1 cellular context compared by ENCODE assay signal in the genomic region with DNA sequence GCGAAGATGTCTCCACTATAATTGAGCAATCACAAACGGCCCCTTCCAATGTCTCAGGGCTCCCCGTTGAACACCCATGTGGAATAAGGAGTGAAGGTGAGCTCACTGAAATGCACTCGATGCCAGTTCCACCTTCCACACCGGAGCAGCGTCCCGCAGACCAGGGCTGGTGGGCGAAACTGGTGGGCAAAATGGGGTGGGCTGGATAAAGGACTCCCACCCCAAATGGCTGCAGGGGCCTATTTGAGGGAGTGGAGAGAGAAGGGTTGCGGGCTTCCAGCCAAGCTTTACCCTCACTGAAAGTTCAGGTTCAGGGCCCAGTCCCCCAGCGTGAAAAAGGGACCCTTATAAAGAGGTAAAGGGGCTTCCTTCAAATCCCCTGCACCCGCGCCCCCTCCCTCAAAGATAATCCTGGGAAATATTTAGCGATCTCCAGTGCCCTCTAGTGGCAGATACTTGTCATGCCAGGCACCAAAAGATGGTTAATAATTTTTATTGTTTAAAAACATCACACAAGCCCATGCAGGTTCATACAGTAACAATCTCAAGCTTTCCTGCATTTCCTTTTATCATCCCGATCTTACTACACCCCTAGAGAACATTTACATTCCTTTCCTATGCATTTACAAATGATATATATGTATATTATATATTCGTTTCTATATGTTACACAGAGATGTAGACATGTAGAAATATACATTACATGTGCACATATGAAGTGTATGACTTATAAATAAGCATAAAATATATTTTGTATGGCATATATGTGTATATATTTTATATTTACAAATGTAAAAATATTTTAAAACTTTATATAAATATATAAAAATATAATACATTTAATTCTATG.
TF ChIP-seq lines count a peak whose summit lies in the region.

No MANE protein-coding gene starts in this region.

TF ChIP-seq in SK-N-SH, 30 proteins besides CTCF, POLR2A, EP300 and RAD21 (continued from another document):
- TF ChIP-seq, protein P1, sequence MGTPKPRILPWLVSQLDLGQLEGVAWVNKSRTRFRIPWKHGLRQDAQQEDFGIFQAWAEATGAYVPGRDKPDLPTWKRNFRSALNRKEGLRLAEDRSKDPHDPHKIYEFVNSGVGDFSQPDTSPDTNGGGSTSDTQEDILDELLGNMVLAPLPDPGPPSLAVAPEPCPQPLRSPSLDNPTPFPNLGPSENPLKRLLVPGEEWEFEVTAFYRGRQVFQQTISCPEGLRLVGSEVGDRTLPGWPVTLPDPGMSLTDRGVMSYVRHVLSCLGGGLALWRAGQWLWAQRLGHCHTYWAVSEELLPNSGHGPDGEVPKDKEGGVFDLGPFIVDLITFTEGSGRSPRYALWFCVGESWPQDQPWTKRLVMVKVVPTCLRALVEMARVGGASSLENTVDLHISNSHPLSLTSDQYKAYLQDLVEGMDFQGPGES (IDR thresholded peaks at IDR 0.05; ENCODE audit: low read depth, low read length), result no peak
- no peak for TF ChIP-seq POLR2AphosphoS5 (IDR thresholded peaks at IDR 0.05; ENCODE audit: low read depth, low read length)
- no peak for TF ChIP-seq ELF1 (IDR thresholded peaks at IDR 0.05)
- TF ChIP-seq JUND (IDR thresholded peaks at IDR 0.05), result no peak
- TF ChIP-seq, protein P2, sequence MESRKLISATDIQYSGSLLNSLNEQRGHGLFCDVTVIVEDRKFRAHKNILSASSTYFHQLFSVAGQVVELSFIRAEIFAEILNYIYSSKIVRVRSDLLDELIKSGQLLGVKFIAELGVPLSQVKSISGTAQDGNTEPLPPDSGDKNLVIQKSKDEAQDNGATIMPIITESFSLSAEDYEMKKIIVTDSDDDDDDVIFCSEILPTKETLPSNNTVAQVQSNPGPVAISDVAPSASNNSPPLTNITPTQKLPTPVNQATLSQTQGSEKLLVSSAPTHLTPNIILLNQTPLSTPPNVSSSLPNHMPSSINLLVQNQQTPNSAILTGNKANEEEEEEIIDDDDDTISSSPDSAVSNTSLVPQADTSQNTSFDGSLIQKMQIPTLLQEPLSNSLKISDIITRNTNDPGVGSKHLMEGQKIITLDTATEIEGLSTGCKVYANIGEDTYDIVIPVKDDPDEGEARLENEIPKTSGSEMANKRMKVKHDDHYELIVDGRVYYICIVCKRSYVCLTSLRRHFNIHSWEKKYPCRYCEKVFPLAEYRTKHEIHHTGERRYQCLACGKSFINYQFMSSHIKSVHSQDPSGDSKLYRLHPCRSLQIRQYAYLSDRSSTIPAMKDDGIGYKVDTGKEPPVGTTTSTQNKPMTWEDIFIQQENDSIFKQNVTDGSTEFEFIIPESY (IDR thresholded peaks at IDR 0.05; ENCODE audit: borderline replicate concordance, low read depth), result no peak
- TF ChIP-seq FOSL2 (IDR thresholded peaks at IDR 0.05; ENCODE audit: borderline replicate concordance, low read depth), result no peak
- TF ChIP-seq NFIC (IDR thresholded peaks at IDR 0.05; ENCODE audit: borderline replicate concordance), result no peak
